Comparison of ENCODE assay signal across 8 cellular contexts in genomic region chr10:112446855-112447691, GRCh38. TPM values are rescaled to one million over a fixed set of nuclear protein-coding genes. Genes with fewer than 3 reads are reported as not detected.
DNase-seq lines count a peak whose midpoint lies in the region; ATAC-seq and TF ChIP-seq lines count a peak whose summit lies in the region.

Gene VTI1A (plus strand): TSS chr10:112447215. CDS start chr10:112447374, 159 bp downstream.
A gene with protein sequence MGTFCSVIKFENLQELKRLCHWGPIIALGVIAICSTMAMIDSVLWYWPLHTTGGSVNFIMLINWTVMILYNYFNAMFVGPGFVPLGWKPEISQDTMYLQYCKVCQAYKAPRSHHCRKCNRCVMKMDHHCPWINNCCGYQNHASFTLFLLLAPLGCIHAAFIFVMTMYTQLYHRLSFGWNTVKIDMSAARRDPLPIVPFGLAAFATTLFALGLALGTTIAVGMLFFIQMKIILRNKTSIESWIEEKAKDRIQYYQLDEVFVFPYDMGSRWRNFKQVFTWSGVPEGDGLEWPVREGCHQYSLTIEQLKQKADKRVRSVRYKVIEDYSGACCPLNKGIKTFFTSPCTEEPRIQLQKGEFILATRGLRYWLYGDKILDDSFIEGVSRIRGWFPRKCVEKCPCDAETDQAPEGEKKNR (minus strand): TSS chr10:112446914. CDS start chr10:112445436, 1,478 bp downstream.

- ATAC-seq in GM21717 (IDR thresholded peaks at IDR 0.05; ENCODE audit: unreplicated experiment), result peak; percentile 91
- ATAC-seq in stimulated activated naive CD8-positive, alpha-beta T cell treated with anti-CD3 and anti-CD28 coated beads, Interleukin-15, amount 100 ng/mL, for 72 hours, result peak; percentile 97

- peaks cover 37% of the 10 kb centered on the region for H3K4me1 ChIP-seq in DOHH2 (ENCODE audit: control insufficient read depth, low read length)

- H3K4me1 Mint-ChIP-seq in activated T-helper 2 cell treated with anti-CD3 and anti-CD28 coated beads, Interferon-gamma antibody, Interleukin-2, Interleukin-4, amounts not matched to agents 10 μg/mL and 5 μg/mL and 100 μg/mL, durations not matched to agents 14 hours and 24 hours and 36 hours (ENCODE audit: low read depth), result peaks cover 40% of the 10 kb centered on the region
- H3K4me1 Mint-ChIP-seq in nephron, result peaks cover 13% of the 10 kb centered on the region
- H3K4me1 Mint-ChIP-seq in stimulated activated naive CD8-positive, alpha-beta T cell treated with anti-CD3 and anti-CD28 coated beads, Interleukin-15, amount 100 ng/mL, for 72 hours, result peaks cover 47% of the 10 kb centered on the region

- H3K27me3 Mint-ChIP-seq in activated T-helper 2 cell treated with anti-CD3 and anti-CD28 coated beads, Interferon-gamma antibody, Interleukin-2, Interleukin-4, amounts not matched to agents 10 μg/mL and 5 μg/mL and 100 μg/mL, durations not matched to agents 14 hours and 24 hours and 36 hours (ENCODE audit: low read depth), result no peaks in the 10 kb centered on the region
- H3K27me3 Mint-ChIP-seq in nephron (ENCODE audit: low read depth), result no peaks in the 10 kb centered on the region
- no peaks in the 10 kb centered on the region for H3K27me3 Mint-ChIP-seq in stimulated activated naive CD8-positive, alpha-beta T cell treated with anti-CD3 and anti-CD28 coated beads, Interleukin-15, amount 100 ng/mL, for 72 hours

- peaks cover 88% of the 10 kb centered on the region for H3K79me2 ChIP-seq in DOHH2 (ENCODE audit: control insufficient read depth, low read length)

- TF ChIP-seq CTCF in DOHH2 (IDR thresholded peaks at IDR 0.05; ENCODE audit: low read depth, low read length, poor library complexity, severe bottlenecking) (peak; percentile 43), fibroblast of pulmonary artery (IDR thresholded peaks at IDR 0.05; ENCODE audit: low read length, missing control alignments) (peak; percentile 25), nephron (IDR thresholded peaks at IDR 0.05; ENCODE audit: unreplicated experiment in 3 of 3) (no peak)

- H3K36me3 ChIP-seq in DOHH2 (ENCODE audit: control insufficient read depth, low read length), result peaks cover 65% of the 10 kb centered on the region

- H3K9me3 Mint-ChIP-seq in activated T-helper 2 cell treated with anti-CD3 and anti-CD28 coated beads, Interferon-gamma antibody, Interleukin-2, Interleukin-4, amounts not matched to agents 10 μg/mL and 5 μg/mL and 100 μg/mL, durations not matched to agents 14 hours and 24 hours and 36 hours, result no peaks in the 10 kb centered on the region
- no peaks in the 10 kb centered on the region for H3K9me3 Mint-ChIP-seq in nephron
- H3K9me3 Mint-ChIP-seq in stimulated activated naive CD8-positive, alpha-beta T cell treated with anti-CD3 and anti-CD28 coated beads, Interleukin-15, amount 100 ng/mL, for 72 hours, result no peaks in the 10 kb centered on the region

- peak within 1 kb of the TSS; percentile 68 for H3K27ac ChIP-seq in DOHH2 (ENCODE audit: low read depth, low read length)

- no peaks in the 10 kb centered on the region for H3K9me2 ChIP-seq in DOHH2 (replicated peaks; ENCODE audit: control insufficient read depth, low read length)

- peaks cover 35% of the 10 kb centered on the region for H3K36me3 Mint-ChIP-seq in activated T-helper 2 cell treated with anti-CD3 and anti-CD28 coated beads, Interferon-gamma antibody, Interleukin-2, Interleukin-4, amounts not matched to agents 10 μg/mL and 5 μg/mL and 100 μg/mL, durations not matched to agents 14 hours and 24 hours and 36 hours (ENCODE audit: low read depth)
- H3K36me3 Mint-ChIP-seq in nephron (ENCODE audit: low read depth), result peaks cover 19% of the 10 kb centered on the region

- no peaks in the 10 kb centered on the region for H3F3A ChIP-seq in DOHH2 (ENCODE audit: control insufficient read depth, insufficient read depth)

- peaks cover 17% of the 10 kb centered on the region; the same call in 1 of the 2 replicates for H4K20me1 ChIP-seq in DOHH2 (ENCODE audit: control insufficient read depth, insufficient read depth, low read depth, low read length)

- no peaks in the 10 kb centered on the region for H3K27me3 ChIP-seq in DOHH2 (ENCODE audit: control insufficient read depth, low read length)

- no peaks in the 10 kb centered on the region for H3K9me3 ChIP-seq in DOHH2 (ENCODE audit: control insufficient read depth, insufficient read depth, low read length)

- peak; percentile 86 for DNase-seq in KBM-7
- peak; percentile 79 for DNase-seq in RPMI7951 (ENCODE audit: low read depth)
- DNase-seq in activated T-helper 2 cell treated with anti-CD3 and anti-CD28 coated beads, Interferon-gamma antibody, Interleukin-2, Interleukin-4, amounts not matched to agents 10 μg/mL and 5 μg/mL and 100 μg/mL, durations not matched to agents 14 hours and 24 hours and 36 hours (ENCODE audit: low spot score), result peak; percentile 80
- DNase-seq in fibroblast of pulmonary artery (ENCODE audit: low read depth), result peak; percentile 86
- peak; percentile 81 to 84 for DNase-seq in stimulated activated naive CD8-positive, alpha-beta T cell treated with anti-CD3 and anti-CD28 coated beads, Interleukin-15, amount 100 ng/mL, for 72 hours

- H3K4me3 ChIP-seq in DOHH2 (ENCODE audit: low read length) (peak within 1 kb of the TSS; percentile 90), fibroblast of pulmonary artery (replicated peaks; ENCODE audit: low read depth, low read length) (peak within 1 kb of the TSS; percentile 100)

- peak within 1 kb of the TSS; percentile 93 for H3K27ac Mint-ChIP-seq in activated T-helper 2 cell treated with anti-CD3 and anti-CD28 coated beads, Interferon-gamma antibody, Interleukin-2, Interleukin-4, amounts not matched to agents 10 μg/mL and 5 μg/mL and 100 μg/mL, durations not matched to agents 14 hours and 24 hours and 36 hours
- H3K27ac Mint-ChIP-seq in nephron, result peak within 1 kb of the TSS; percentile 74 to 91 (median 91)
- peak within 1 kb of the TSS; percentile 92 to 98 for H3K27ac Mint-ChIP-seq in stimulated activated naive CD8-positive, alpha-beta T cell treated with anti-CD3 and anti-CD28 coated beads, Interleukin-15, amount 100 ng/mL, for 72 hours

- peak within 1 kb of the TSS; percentile 97 for H3K4me3 Mint-ChIP-seq in activated T-helper 2 cell treated with anti-CD3 and anti-CD28 coated beads, Interferon-gamma antibody, Interleukin-2, Interleukin-4, amounts not matched to agents 10 μg/mL and 5 μg/mL and 100 μg/mL, durations not matched to agents 14 hours and 24 hours and 36 hours (ENCODE audit: low read depth)
- peak within 1 kb of the TSS; percentile 91 to 93 (median 93) for H3K4me3 Mint-ChIP-seq in nephron
- H3K4me3 Mint-ChIP-seq in stimulated activated naive CD8-positive, alpha-beta T cell treated with anti-CD3 and anti-CD28 coated beads, Interleukin-15, amount 100 ng/mL, for 72 hours, result peak within 1 kb of the TSS; percentile 81 to 97

- peak within 1 kb of the TSS; percentile 92 for H3K4me2 ChIP-seq in DOHH2 (ENCODE audit: low read length)

- intact Hi-C loops in activated T-helper 2 cell treated with anti-CD3 and anti-CD28 coated beads, Interferon-gamma antibody, Interleukin-2, Interleukin-4, amounts not matched to agents 10 μg/mL and 5 μg/mL and 100 μg/mL, durations not matched to agents 14 hours and 24 hours and 36 hours (cut with micrococcal nuclease), result loop anchor here (2.0 to 5.0 kb wide), 4 partner anchors 26 to 1230 kb away; partner anchors contain the start of genes CASP7 and GPAM

- in situ Hi-C loops in KBM-7 (cut with MboI; ENCODE audit: low pct_unique_long_range_greater_than_20kb, low sequenced_read_pairs), result no loop called here

RNA-seq across cellular contexts. Expression of gene VTI1A, which starts in this region (rescaled TPM):
- 22.3 and 22.9 TPM in 2 replicates for total RNA-seq in RPMI7951 (2014; rRNA removed; shearing (Covaris generic))
- total RNA-seq in activated T-helper 2 cell treated with anti-CD3 and anti-CD28 coated beads, Interferon-gamma antibody, Interleukin-2, Interleukin-4, amounts not matched to agents 10 μg/mL and 5 μg/mL and 100 μg/mL, durations not matched to agents 14 hours and 24 hours and 36 hours, result 33.6 and 39.5 TPM in 2 replicates

RNA-seq across cellular contexts. Expression of the second gene that starts in this region (rescaled TPM):
- total RNA-seq in RPMI7951 (2014; rRNA removed; shearing (Covaris generic)), result 35.6 and 38.8 TPM in 2 replicates
- 42.9 and 43.2 TPM in 2 replicates for total RNA-seq in activated T-helper 2 cell treated with anti-CD3 and anti-CD28 coated beads, Interferon-gamma antibody, Interleukin-2, Interleukin-4, amounts not matched to agents 10 μg/mL and 5 μg/mL and 100 μg/mL, durations not matched to agents 14 hours and 24 hours and 36 hours

Comparison
In these comparisons a context has a peak if more than half of its experiments do, and no peak if none do; other contexts are left out.
1. Peak in every context shown above with its lines: DNase-seq, ATAC-seq, H3K4me3 ChIP-seq and H3K27ac ChIP-seq.
2. CTCF ChIP-seq: peak in DOHH2 (single experiment) and fibroblast of pulmonary artery (single experiment); none in nephron (0 of 3).